Comparison of ENCODE assay signal across 6 cellular contexts in the genomic region with DNA sequence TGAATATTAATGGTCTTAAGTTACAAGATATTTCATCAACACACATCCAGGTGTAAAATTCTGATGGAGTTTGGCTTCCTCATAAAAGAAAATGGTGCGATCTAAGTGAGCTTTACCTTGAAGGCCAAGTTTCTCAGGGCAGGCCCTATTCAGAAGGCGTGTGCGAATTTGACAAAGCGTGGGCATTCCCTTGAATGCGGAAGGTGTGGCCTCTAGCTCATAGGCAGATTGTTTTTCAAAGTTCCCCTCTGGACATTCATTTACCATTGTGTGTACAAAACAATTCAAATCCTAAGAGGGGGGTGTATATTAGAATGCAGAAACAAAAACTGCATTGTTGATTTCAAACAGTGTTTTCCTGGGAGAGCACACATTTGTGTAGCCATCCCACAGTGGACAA.
"Had no signal": no experiment of that assay in that cellular context is flagged by ENCODE, and none has a peak within 500 bp of the region (broad histone marks: within the 10 kb centered on the region; RNA-seq: fewer than 3 reads in every experiment).

No MANE protein-coding gene starts in this region.

- H2AFZ ChIP-seq: GM23248 had no signal

- ATAC-seq: HepG2 had no signal

- H3K27ac Mint-ChIP-seq: IgD-negative memory B cell had no signal

- H3K27ac ChIP-seq: GM23248, HL-60 had no signal

- H3K36me3 Mint-ChIP-seq: IgD-negative memory B cell had no signal

- H3K4me3 ChIP-seq: GM23248 had no signal

- DNase-seq: GM23248, HCEC 1CT, KBM-7 had no signal

- H3K4me3 Mint-ChIP-seq: IgD-negative memory B cell had no signal

- H3K9ac ChIP-seq: GM23248 had no signal

- H3K9me3 Mint-ChIP-seq: IgD-negative memory B cell had no signal
